Comparison of ENCODE assay signal across 8 cellular contexts in the genomic region with DNA sequence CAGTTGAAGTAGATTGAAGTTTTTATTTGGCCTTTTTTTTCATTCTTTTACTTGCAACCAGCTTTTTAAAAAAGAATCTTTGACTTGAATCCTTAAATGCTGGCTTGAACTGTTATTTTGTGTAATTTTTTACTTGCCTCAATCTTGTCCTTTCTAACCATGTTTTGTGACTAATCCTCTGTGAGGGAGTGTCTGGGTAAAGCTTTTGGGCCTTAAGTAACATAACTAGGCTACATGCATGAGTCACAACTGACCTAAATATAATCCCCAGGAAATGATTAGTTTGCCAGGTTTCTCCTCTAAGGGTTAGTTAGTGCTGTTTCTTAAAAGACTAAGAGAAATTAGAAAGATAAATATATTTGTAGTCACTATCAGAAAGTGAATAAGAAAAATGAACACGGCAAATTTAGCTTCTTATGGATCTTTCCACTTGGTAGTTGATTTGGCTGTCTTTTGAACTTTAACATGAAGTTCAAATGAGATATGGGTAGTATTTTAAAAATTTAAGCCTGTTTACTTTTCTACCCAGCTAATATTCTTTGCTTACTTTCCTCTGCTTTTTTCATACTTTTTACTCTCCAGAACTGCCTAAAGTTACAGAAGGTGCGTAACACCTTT. TPM values are rescaled to one million over a fixed set of nuclear protein-coding genes. Genes with fewer than 3 reads are reported as not detected.
A peak's percentile ranks its signal among the peaks of the same experiment; 100 is the strongest.
DNase-seq lines count a peak whose midpoint lies in the region; ATAC-seq, FAIRE-seq and TF ChIP-seq lines count a peak whose summit lies in the region.

No MANE protein-coding gene starts in this region.

- H3K4me1 Mint-ChIP-seq in activated T-cell treated with anti-CD3 and anti-CD28 coated beads, Interleukin-2, amount 50 U/mL, for 72 hours (ENCODE audit: low read depth), result peaks cover 22% of the 10 kb centered on the region
- no peaks in the 10 kb centered on the region for H3K4me1 Mint-ChIP-seq in endothelial cell (ENCODE audit: unreplicated experiment)

- peak overlapping the region in 1 of 2 donors; percentile 54 for H3K4me3 Mint-ChIP-seq in activated T-cell treated with anti-CD3 and anti-CD28 coated beads, Interleukin-2, amount 50 U/mL, for 72 hours
- H3K4me3 Mint-ChIP-seq in endothelial cell (ENCODE audit: unreplicated experiment), result no peak overlapping the region

- peak overlapping the region; percentile 79 for H3K27ac ChIP-seq in osteoblast (ENCODE audit: low read depth, low read length)

- H3K27ac Mint-ChIP-seq in activated T-cell treated with anti-CD3 and anti-CD28 coated beads, Interleukin-2, amount 50 U/mL, for 72 hours, result peak overlapping the region; percentile 86
- peak overlapping the region; percentile 25 for H3K27ac Mint-ChIP-seq in endothelial cell (ENCODE audit: unreplicated experiment)

- FAIRE-seq in D721Med (lab: Jason Lieb, UNC), result no peak

- H3K27me3 Mint-ChIP-seq in activated T-cell treated with anti-CD3 and anti-CD28 coated beads, Interleukin-2, amount 50 U/mL, for 72 hours (ENCODE audit: low read depth), result no peaks in the 10 kb centered on the region
- H3K27me3 Mint-ChIP-seq in endothelial cell (ENCODE audit: unreplicated experiment), result peaks cover 1% of the 10 kb centered on the region

- peak overlapping the region; percentile 76 for H3K4me2 ChIP-seq in osteoblast (ENCODE audit: insufficient read depth, low read length)

- peaks cover 1% of the 10 kb centered on the region for H3K79me2 ChIP-seq in osteoblast (ENCODE audit: insufficient read depth, low read length)

- H3K9me3 Mint-ChIP-seq in activated T-cell treated with anti-CD3 and anti-CD28 coated beads, Interleukin-2, amount 50 U/mL, for 72 hours, result no peaks in the 10 kb centered on the region
- H3K9me3 Mint-ChIP-seq in endothelial cell (ENCODE audit: unreplicated experiment), result no peaks in the 10 kb centered on the region

- peaks cover 4 to 11% of the 10 kb centered on the region in 2 donors for H3K36me3 Mint-ChIP-seq in activated T-cell treated with anti-CD3 and anti-CD28 coated beads, Interleukin-2, amount 50 U/mL, for 72 hours (ENCODE audit: insufficient read depth in 2 of 2)
- H3K36me3 Mint-ChIP-seq in endothelial cell (ENCODE audit: low read depth, unreplicated experiment), result peaks cover 15% of the 10 kb centered on the region

- no peak overlapping the region for H3K4me3 ChIP-seq in osteoblast (ENCODE audit: insufficient read depth, low read length)

- peak; percentile 89 to 92 for ATAC-seq in activated T-cell treated with anti-CD3 and anti-CD28 coated beads, Interleukin-2, amount 50 U/mL, for 72 hours (replicated peaks in 1 of 2)
- ATAC-seq in HG02973 (IDR thresholded peaks at IDR 0.05; ENCODE audit: unreplicated experiment), result peak; percentile 67

- TF ChIP-seq CTCF in endothelial cell (IDR thresholded peaks at IDR 0.05; ENCODE audit: unreplicated experiment), result no peak
- no peak for TF ChIP-seq CTCF in osteoblast (IDR thresholded peaks at IDR 0.05; ENCODE audit: extremely low read depth, low read depth, low read length)
- TF ChIP-seq CTCF in D721Med (IDR thresholded peaks at IDR 0.05; ENCODE audit: insufficient read depth, missing control alignments), result no peak

- DNase-seq in activated T-cell treated with anti-CD3 and anti-CD28 coated beads, Interleukin-2, amount 50 U/mL, for 72 hours, result no peak
- DNase-seq in activated T-cell treated with anti-CD3 and anti-CD28 coated beads, Interleukin-2, amount 50 U/mL, for 1 hour, result no peak
- DNase-seq in RPMI7951 (ENCODE audit: low read depth) (peak; percentile 88), endothelial cell (ENCODE audit: low spot score) (no peak), osteoblast (ENCODE audit: insufficient read length, low spot score, missing footprints) (peak; percentile 66), NCI-H748 treated with DMSO at 0.1 percent for 48 hours (lab: John Stamatoyannopoulos, UW) (no peak), D721Med (ENCODE audit: insufficient read length, low spot score) (no peak)

- H3K27me3 ChIP-seq in osteoblast (ENCODE audit: insufficient read depth, low read length), result no peaks in the 10 kb centered on the region

- H3K9me3 ChIP-seq in osteoblast (ENCODE audit: low read depth, low read length), result no peaks in the 10 kb centered on the region

- H2AFZ ChIP-seq in osteoblast (ENCODE audit: low read length), result no peak overlapping the region

- H4K20me1 ChIP-seq in osteoblast (ENCODE audit: insufficient read depth, low read length), result no peaks in the 10 kb centered on the region

- H3K4me1 ChIP-seq in osteoblast (ENCODE audit: insufficient read depth, low read length), result peaks cover 25% of the 10 kb centered on the region

- H3K36me3 ChIP-seq in osteoblast (ENCODE audit: insufficient read depth, low read length), result peaks cover 32% of the 10 kb centered on the region

RNA-seq across cellular contexts. Expression of gene EXOC1, which starts 13.0 kb away (rescaled TPM):
- total RNA-seq in activated T-cell treated with anti-CD3 and anti-CD28 coated beads, Interleukin-2, amount 50 U/mL, for 72 hours, result 10 to 100 TPM; 31.1 to 34.7 TPM
- total RNA-seq in RPMI7951 (2014; rRNA removed; shearing (Covaris generic)), result 27.7 and 29.1 TPM in 2 replicates
- total RNA-seq in endothelial cell (ENCODE audit: unreplicated experiment), result 38.7 TPM
- total RNA-seq in osteoblast, result 48.9 and 56.0 TPM in 2 replicates

RNA-seq across cellular contexts. Expression of gene EXOC1L, which starts 46.8 kb away (rescaled TPM):
- not detected for total RNA-seq in activated T-cell treated with anti-CD3 and anti-CD28 coated beads, Interleukin-2, amount 50 U/mL, for 72 hours
- total RNA-seq in RPMI7951 (2014; rRNA removed; shearing (Covaris generic)), result not detected in 2 replicates
- total RNA-seq in endothelial cell (ENCODE audit: unreplicated experiment) (not detected), osteoblast (not detected in 2 replicates)

Comparison
In these comparisons a context has a peak if more than half of its experiments do, and no peak if none do; other contexts are left out.
1. DNase-seq: peak in RPMI7951 (single experiment) and osteoblast (single experiment); none in activated T-cell treated with anti-CD3 and anti-CD28 coated beads, Interleukin-2, amount 50 U/mL, for 72 hours (0 of 2), activated T-cell treated with anti-CD3 and anti-CD28 coated beads, Interleukin-2, amount 50 U/mL, for 1 hour (single experiment), endothelial cell (single experiment), NCI-H748 treated with DMSO at 0.1 percent for 48 hours (single experiment) and D721Med (single experiment).